Comparison of ENCODE assay signal across 1 cellular context in genomic region chr2:189751080-189751658, GRCh38.
TF ChIP-seq lines count a peak whose summit lies in the region.

No MANE protein-coding gene starts in this region.

TF ChIP-seq in H1, 55 proteins besides CTCF, POLR2A, EP300 and RAD21:
- TF ChIP-seq GTF2F1 (IDR thresholded peaks at IDR 0.05; ENCODE audit: borderline replicate concordance, low read depth, low read length) (no peak), MAX (IDR thresholded peaks at IDR 0.05) (no peak), SAP30 (IDR thresholded peaks at IDR 0.05; ENCODE audit: insufficient read depth, insufficient replicate concordance, low read length) (no peak), HDAC6 (IDR thresholded peaks at IDR 0.05; ENCODE audit: low read depth, low read length) (no peak), ASH2L (IDR thresholded peaks at IDR 0.05; ENCODE audit: low read length) (no peak), POLR2AphosphoS5 (IDR thresholded peaks at IDR 0.05; ENCODE audit: low read depth, low read length) (no peak), CEBPB (IDR thresholded peaks at IDR 0.05; ENCODE audit: low read depth, low read length) (no peak), BCL11A (IDR thresholded peaks at IDR 0.05; ENCODE audit: low read depth in 2 of 2, low read length in 2 of 2) (no peak), BACH1 (IDR thresholded peaks at IDR 0.05; ENCODE audit: low read length) (no peak), EZH2 (IDR thresholded peaks at IDR 0.05; ENCODE audit: low read depth, low read length, severe bottlenecking) (no peak), JUND (IDR thresholded peaks at IDR 0.05; ENCODE audit: low read length) (no peak), E2F6 (IDR thresholded peaks at IDR 0.05) (no peak), TCF12 (IDR thresholded peaks at IDR 0.05; ENCODE audit: low read depth, low read length) (no peak), KDM5A (IDR thresholded peaks at IDR 0.05; ENCODE audit: low read length) (no peak), CHD1 (IDR thresholded peaks at IDR 0.05; ENCODE audit: low read depth, low read length) (no peak), RNF2 (IDR thresholded peaks at IDR 0.05; ENCODE audit: borderline replicate concordance, low read depth, low read length, missing control alignments, poor library complexity, severe bottlenecking) (no peak)
